7 cellular contexts compared by ENCODE assay signal in the genomic region with DNA sequence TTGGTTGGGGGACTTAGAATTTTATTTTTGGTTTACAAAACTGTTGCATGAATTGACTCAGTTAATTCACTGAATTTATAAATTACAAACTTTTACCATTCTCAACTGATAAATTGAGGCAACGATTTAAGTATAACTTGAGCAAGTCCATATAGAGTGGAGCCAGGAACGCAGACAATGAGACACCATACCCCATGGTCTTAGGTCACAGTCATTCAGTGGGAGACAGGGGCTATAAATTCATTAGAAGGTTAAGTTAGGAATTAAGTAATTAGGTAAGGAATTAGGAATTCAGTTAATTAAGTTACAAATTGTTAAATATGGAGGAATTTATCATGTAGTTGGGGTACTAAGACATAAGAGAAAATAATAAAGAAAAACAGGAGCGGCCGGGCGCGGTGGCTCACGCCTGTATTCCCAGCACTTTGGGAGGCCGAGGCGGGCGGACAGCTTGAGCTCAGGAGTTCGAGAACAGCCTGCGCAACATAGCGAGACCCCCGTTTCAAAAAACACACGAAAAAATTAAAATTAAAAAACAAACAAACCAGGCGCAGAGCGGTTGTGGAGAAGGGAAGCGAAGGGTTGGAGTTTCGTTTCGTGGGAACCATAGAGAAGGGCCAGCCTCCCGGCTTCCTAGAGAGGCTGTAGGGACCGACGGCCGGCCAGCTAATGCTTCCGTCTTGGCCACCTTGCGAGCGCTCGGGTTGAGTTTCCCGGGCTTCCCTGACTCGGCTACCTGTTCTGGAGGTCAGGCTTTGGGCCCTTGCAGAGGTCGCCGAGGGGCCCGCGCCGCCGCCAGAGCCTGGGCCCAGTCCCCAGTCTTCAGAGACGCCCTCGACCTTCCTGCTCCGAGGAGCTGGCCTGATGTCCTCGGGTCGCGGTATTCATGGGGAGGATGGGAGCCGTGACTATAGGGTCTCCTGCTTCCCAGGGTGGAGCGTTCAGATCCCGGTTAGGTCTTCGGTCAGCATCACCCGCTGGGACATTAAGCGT. TPM values are rescaled to one million over a fixed set of nuclear protein-coding genes. Genes with fewer than 3 reads are reported as not detected.
A peak's percentile ranks its signal among the peaks of the same experiment; 100 is the strongest.
DNase-seq lines count a peak whose midpoint lies in the region; TF ChIP-seq lines count a peak whose summit lies in the region.

ZNF619 (plus strand) TSS at position 645 of the 993 bp plus-strand sequence. CDS start 858 bp downstream, outside the sequence.

- peak within 1 kb of the TSS; percentile 81 for H3K4me3 ChIP-seq in GM12865 (ENCODE audit: low read depth, low read length)
- peak within 1 kb of the TSS; percentile 62 for H3K4me3 ChIP-seq in iPS-15b (ENCODE audit: low read depth, low read length)
- H3K4me3 ChIP-seq in retinal pigment epithelial cell (ENCODE audit: low read length): peak within 1 kb of the TSS; percentile 88

- peaks cover 8% of the 10 kb centered on the region for H3K27me3 Mint-ChIP-seq in brain

- H3K4me3 Mint-ChIP-seq in brain: peak within 1 kb of the TSS; percentile 83 to 96 (median 90)

- H3K9me3 ChIP-seq in iPS-15b (ENCODE audit: control insufficient read depth, insufficient read depth, low read length): no peaks in the 10 kb centered on the region

- no peaks in the 10 kb centered on the region for H3K36me3 Mint-ChIP-seq in brain

- DNase-seq in GM12865 (ENCODE audit: low read depth) (peak; percentile 80), HCEC 1CT (peak; percentile 65), MV-4-11 (lab: John Stamatoyannopoulos, UW) (peak; percentile 66), T-helper 9 cell (peak; percentile 41), retinal pigment epithelial cell (ENCODE audit: low read depth) (peak; percentile 18)

- peak within 1 kb of the TSS; percentile 59 to 94 (median 88) for H3K27ac Mint-ChIP-seq in brain

- no peaks in the 10 kb centered on the region for H3K36me3 ChIP-seq in iPS-15b (ENCODE audit: control insufficient read depth, insufficient read depth, low read length)

- H3K9ac ChIP-seq in iPS-15b (ENCODE audit: low read depth, low read length): peak within 1 kb of the TSS; percentile 58

- no peaks in the 10 kb centered on the region for H3K9me3 Mint-ChIP-seq in brain

- no peaks in the 10 kb centered on the region for H3K27me3 ChIP-seq in iPS-15b (ENCODE audit: control insufficient read depth, insufficient read depth, low read length)

- TF ChIP-seq CTCF in GM12865 (IDR thresholded peaks at IDR 0.05; ENCODE audit: insufficient read depth, low read depth, low read length, missing control alignments): no peak
- TF ChIP-seq CTCF in brain (conservative IDR thresholded peaks at IDR 0.05): no peak
- no peak for TF ChIP-seq CTCF in retinal pigment epithelial cell (conservative IDR thresholded peaks at IDR 0.05; ENCODE audit: low read depth, low read length)

- peaks cover 19% of the 10 kb centered on the region for H3K4me1 Mint-ChIP-seq in brain

- peaks cover 4% of the 10 kb centered on the region for H3K4me1 ChIP-seq in iPS-15b (ENCODE audit: control insufficient read depth, insufficient read depth, low read length)

RNA-seq across cellular contexts. Expression of gene ZNF619, which starts in this region (rescaled TPM):
- polyA plus RNA-seq in brain (ENCODE audit: insufficient read depth, low read depth, low replicate concordance): 1.8 TPM

Comparison
In these comparisons a context has a peak if more than half of its experiments do, and no peak if none do; other contexts are left out.
1. Peak in every context shown above with its lines: DNase-seq and H3K4me3 ChIP-seq.
2. DNase-seq: peak in every context shown above with its lines; median percentile 80 in GM12865; 66 in MV-4-11; 65 in HCEC 1CT; 41 in T-helper 9 cell; 18 in retinal pigment epithelial cell.